Comparison of ENCODE assay signal across 8 cellular contexts in genomic region chr6:139027620-139028182, GRCh38. TPM values are rescaled to one million over a fixed set of nuclear protein-coding genes. Genes with fewer than 3 reads are reported as not detected.
DNase-seq lines count a peak whose midpoint lies in the region; TF ChIP-seq lines count a peak whose summit lies in the region.

No MANE protein-coding gene starts in this region.

- peak overlapping the region; percentile 90; the same call in 1 of the 2 replicates for H3K27ac ChIP-seq in HUES64 (ENCODE audit: low read depth, low read length)

- no peaks in the 10 kb centered on the region for H3K9me3 ChIP-seq in HUES64 (ENCODE audit: insufficient read depth, low read depth, low read length)
- H3K9me3 ChIP-seq in adipocyte (ENCODE audit: control insufficient read depth, low read length): no peaks in the 10 kb centered on the region

- H3K27me3 ChIP-seq in HUES64 (ENCODE audit: insufficient read depth, low read length) (no peaks in the 10 kb centered on the region), adipocyte (replicated peaks; ENCODE audit: control insufficient read depth, insufficient read depth, low read length) (no peaks in the 10 kb centered on the region)

- DNase-seq in GM10266 (ENCODE audit: extremely low spot score) (peak; percentile 64), RKO (ENCODE audit: low spot score) (peak; percentile 96), adipocyte (ENCODE audit: low read depth) (no peak), islet precursor cell (peak; percentile 74), AG08396 (ENCODE audit: low spot score) (no peak), SW 1271 (lab: John Stamatoyannopoulos, UW) (no peak)
- DNase-seq in stimulated activated CD4-positive, alpha-beta T cell treated with anti-CD3 and anti-CD28 coated beads, Interleukin-2, amount 100 ng/mL, for 24 hours: peak; percentile 48 to 65

- H3K9ac ChIP-seq in HUES64 (ENCODE audit: low read depth, low read length): peak overlapping the region; percentile 97
- peak overlapping the region; percentile 90 for H3K9ac ChIP-seq in adipocyte (ENCODE audit: low read length)

- H3K4me3 ChIP-seq in HUES64 (ENCODE audit: low read length) (peak overlapping the region; percentile 66), adipocyte (ENCODE audit: low read length) (peak overlapping the region; percentile 95)

- H3K4me1 ChIP-seq in HUES64 (ENCODE audit: insufficient read depth, low read length) (peaks cover 25% of the 10 kb centered on the region), adipocyte (ENCODE audit: control insufficient read depth, insufficient read depth, low read length) (peaks cover 11% of the 10 kb centered on the region)

- no peak for TF ChIP-seq CTCF in GM10266 (IDR thresholded peaks at IDR 0.05; ENCODE audit: control insufficient read depth, insufficient read depth, low read depth, missing control alignments)

- 15% methylated on average over 8 of the region's 10 CpGs for WGBS in HUES64

- no peaks in the 10 kb centered on the region for H3K36me3 ChIP-seq in HUES64 (ENCODE audit: insufficient read depth, low read length)
- no peaks in the 10 kb centered on the region for H3K36me3 ChIP-seq in adipocyte (ENCODE audit: control insufficient read depth, insufficient read depth, low read length, severe bottlenecking)

RNA-seq across cellular contexts. Expression of gene ABRACL, which starts 0.8 kb away (rescaled TPM):
- 140 TPM for polyA plus RNA-seq in HUES64 (2013, experiment 1 of 2)
- polyA plus RNA-seq in HUES64 (2013, experiment 2 of 2): 144 TPM

RNA-seq across cellular contexts. Expression of gene REPS1, which starts 39.6 kb away (rescaled TPM):
- polyA plus RNA-seq in HUES64 (2013, experiment 1 of 2): 49.9 TPM
- polyA plus RNA-seq in HUES64 (2013, experiment 2 of 2): 53.5 TPM

Comparison
In these comparisons a context has a peak if more than half of its experiments do, and no peak if none do; other contexts are left out.
1. DNase-seq: peak in GM10266 (single experiment), RKO (single experiment), islet precursor cell (single experiment) and stimulated activated CD4-positive, alpha-beta T cell treated with anti-CD3 and anti-CD28 coated beads, Interleukin-2, amount 100 ng/mL, for 24 hours (2 of 2); none in adipocyte (single experiment), AG08396 (single experiment) and SW 1271 (0 of 2).